Comparison of ENCODE assay signal across 5 cellular contexts in genomic region chr1:176943783-176944182, GRCh38.
"Had no signal": no experiment of that assay in that cellular context is flagged by ENCODE, and none has a peak within 500 bp of the region (broad histone marks: within the 10 kb centered on the region; RNA-seq: fewer than 3 reads in every experiment).

No MANE protein-coding gene starts in this region.

- H3K4me3 ChIP-seq: GM23338, K562 had no signal

- H3K4me2 ChIP-seq: GM23338 had no signal

- H2AFZ ChIP-seq: GM23338 had no signal

- DNase-seq: H9, HCEC 1CT, IMR-90 had no signal
